In genomic region chr19:47427241-47428176, GRCh38 we compare ENCODE assay signal across 8 cellular contexts. TPM values are rescaled to one million over a fixed set of nuclear protein-coding genes. Genes with fewer than 3 reads are reported as not detected.
DNase-seq lines count a peak whose midpoint lies in the region; ATAC-seq and TF ChIP-seq lines count a peak whose summit lies in the region.

No MANE protein-coding gene starts in this region.

- DNase-seq in BJ (ENCODE audit: low read depth) (no peak), H7 (peak; percentile 88), NCI-H345 treated with DMSO at 0.1 percent for 48 hours (lab: John Stamatoyannopoulos, UW; ENCODE audit: unreplicated experiment) (peak; percentile 39), lung microvascular endothelial cell (ENCODE audit: low read depth in 2 of 2) (peak; percentile 38 to 63)
- DNase-seq in activated CD4-positive, alpha-beta T cell treated with anti-CD3 and anti-CD28 coated beads, Interleukin-2, amount 50 U/mL, for 1 hour: peak; percentile 66
- DNase-seq in stimulated activated CD8-positive, alpha-beta memory T cell treated with anti-CD3 and anti-CD28 coated beads, Interleukin-15, amount 100 ng/mL, for 24 hours (ENCODE audit: low read depth): peak; percentile 42

- CTCF ChIA-PET in BJ (lab: Yijun Ruan, JAX): interaction anchor here (0.7 to 10.0 kb wide), 33 partner anchors 8 to 341 kb away, joined by 3 to 428 read pairs (median 4); partner anchors contain the start of genes DHX34, EHD2, KPTN and MEIS3

- POLR2A ChIA-PET in BJ (lab: Charles Lee): interaction anchor here (0.8 kb wide), 1 partner anchor 299 kb away, joined by 3 read pairs; no protein-coding TSS in a partner anchor

- no peak for ATAC-seq in HG03039 (IDR thresholded peaks at IDR 0.05; ENCODE audit: unreplicated experiment)

- peak overlapping the region; percentile 8; the same call in 1 of the 2 replicates for H3K4me3 ChIP-seq in BJ (ENCODE audit: low read depth, low read length)
- H3K4me3 ChIP-seq in H7 (ENCODE audit: insufficient read depth, low read depth, low read length): peak overlapping the region; percentile 26
- peak overlapping the region in 1 of 2 donors; percentile 2 for H3K4me3 ChIP-seq in duodenal mucosa (ENCODE audit: low read depth in 1 of 2, low read length in 2 of 2)

- H3K36me3 ChIP-seq in BJ (ENCODE audit: control insufficient read depth, insufficient read depth, low read length) (no peaks in the 10 kb centered on the region), H7 (replicated peaks; ENCODE audit: control insufficient read depth, insufficient read depth, low read length) (no peaks in the 10 kb centered on the region), duodenal mucosa (ENCODE audit: control insufficient read depth in 1 of 2, insufficient read depth in 2 of 2, low read length in 2 of 2) (no peaks in the 10 kb centered on the region)

- no peak overlapping the region for H3K9ac ChIP-seq in duodenal mucosa (ENCODE audit: low read depth in 1 of 2, low read length in 2 of 2)

- H3K27me3 ChIP-seq in BJ (ENCODE audit: control insufficient read depth, insufficient read depth, low read length) (peaks cover 16% of the 10 kb centered on the region), H7 (ENCODE audit: control insufficient read depth, insufficient read depth, low read length) (peaks cover 44% of the 10 kb centered on the region), duodenal mucosa (ENCODE audit: control insufficient read depth in 1 of 2, insufficient read depth in 2 of 2, low read length in 2 of 2) (peaks cover 31 to 44% of the 10 kb centered on the region in 2 donors)

- H3K9me3 ChIP-seq in duodenal mucosa (ENCODE audit: control insufficient read depth in 1 of 2, low read length in 2 of 2): no peaks in the 10 kb centered on the region

- peaks cover 10 to 26% of the 10 kb centered on the region in 2 donors for H3K4me1 ChIP-seq in duodenal mucosa (ENCODE audit: control insufficient read depth in 1 of 2, insufficient read depth in 2 of 2, low read length in 2 of 2)

- H3K27ac ChIP-seq in duodenal mucosa (ENCODE audit: low read depth, low read length): peak overlapping the region; percentile 22

- TF ChIP-seq CTCF in BJ (IDR thresholded peaks at IDR 0.05; ENCODE audit: insufficient read depth, low read depth, low read length): peak; percentile 93

RNA-seq across cellular contexts. Expression of gene MEIS3, which starts 8.2 kb away (rescaled TPM):
- polyA plus RNA-seq in BJ (2011; rRNA removed): 35.0 and 51.3 TPM in 2 replicates
- 69.0 and 80.9 TPM in 2 replicates for polyA minus RNA-seq in BJ (2011; rRNA and poly(A)+ RNA removed)
- 87.0 and 134 TPM in 2 replicates for total RNA-seq in H7 (2014; rRNA removed; shearing (Covaris generic))
- total RNA-seq in lung microvascular endothelial cell: 0.20 and 0.22 TPM in 2 replicates

RNA-seq across cellular contexts. Expression of gene SLC8A2, which starts 44.2 kb away (rescaled TPM):
- polyA plus RNA-seq in BJ (2011; rRNA removed): 0.02 TPM in 1 of 2 replicates, not detected in the other
- 0.62 TPM in 1 of 2 replicates, not detected in the other for polyA minus RNA-seq in BJ (2011; rRNA and poly(A)+ RNA removed)
- total RNA-seq in H7 (2014; rRNA removed; shearing (Covaris generic)): 6.7 and 10.3 TPM in 2 replicates
- total RNA-seq in lung microvascular endothelial cell: 0.22 TPM in 1 of 2 replicates, not detected in the other

RNA-seq across cellular contexts. Expression of gene KPTN, which starts 56.5 kb away (rescaled TPM):
- 7.0 and 12.1 TPM in 2 replicates for polyA plus RNA-seq in BJ (2011; rRNA removed)
- polyA minus RNA-seq in BJ (2011; rRNA and poly(A)+ RNA removed): 4.4 and 8.2 TPM in 2 replicates
- total RNA-seq in H7 (2014; rRNA removed; shearing (Covaris generic)): 9.9 and 10.5 TPM in 2 replicates
- 3.2 and 3.5 TPM in 2 replicates for total RNA-seq in lung microvascular endothelial cell

Comparison
In these comparisons a context has a peak if more than half of its experiments do, and no peak if none do; other contexts are left out.
1. RNA of gene MEIS3, which starts 8.2 kb away (total RNA-seq): 87.0 to 134 TPM in H7; 0.20 to 0.22 TPM in lung microvascular endothelial cell; every median in the first group is over 10 times any median in the second.